13 cellular contexts compared by ENCODE assay signal in the genomic region with DNA sequence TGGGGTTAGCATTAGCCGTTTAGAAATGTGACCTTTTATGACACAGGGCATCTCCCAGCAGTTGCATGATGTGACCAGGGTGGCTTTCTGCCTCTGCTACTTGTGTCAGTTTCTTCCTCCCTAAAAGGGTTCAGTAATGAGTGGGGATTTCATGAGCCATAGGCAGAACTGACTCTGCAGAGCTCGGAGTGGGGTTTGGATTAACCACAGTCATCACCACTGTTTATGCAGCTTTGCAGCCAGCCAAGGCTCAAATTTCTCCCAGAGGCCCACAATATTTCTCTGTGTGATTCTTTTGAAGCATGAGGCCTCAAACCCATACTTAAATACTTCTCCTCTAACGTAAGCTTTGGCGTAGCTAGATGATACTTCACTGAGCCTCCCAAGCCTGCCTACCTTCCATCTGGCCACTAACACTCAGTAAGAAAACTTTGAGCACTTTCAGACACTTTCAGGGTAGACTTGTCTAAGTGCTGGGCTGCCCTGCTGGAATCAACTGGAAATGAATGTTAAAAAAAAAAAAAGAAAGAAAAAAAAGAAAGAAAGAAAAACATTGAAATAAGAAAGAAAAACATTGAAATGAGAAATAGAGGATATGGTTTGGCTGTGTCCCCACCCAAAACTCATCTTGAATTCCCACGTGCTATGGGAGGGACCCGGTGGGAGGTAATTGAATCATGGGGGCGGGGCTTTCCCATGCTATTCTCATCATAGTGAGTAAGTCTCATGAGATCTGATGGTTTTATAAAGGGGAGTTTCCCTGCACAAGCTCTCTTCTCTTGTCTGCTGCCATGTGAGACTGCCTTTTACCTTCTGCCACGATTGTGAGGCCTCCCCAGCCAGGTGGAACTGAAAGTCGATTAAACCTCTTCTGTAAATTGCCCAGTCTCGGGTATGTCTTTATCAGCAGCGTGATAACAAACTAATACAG. TPM values are rescaled to one million over a fixed set of nuclear protein-coding genes. Genes with fewer than 3 reads are reported as not detected.
DNase-seq lines count a peak whose midpoint lies in the region; ATAC-seq, FAIRE-seq and TF ChIP-seq lines count a peak whose summit lies in the region.
"Had no signal": no experiment of that assay in that cellular context is flagged by ENCODE, and none has a peak within 500 bp of the region (broad histone marks: within the 10 kb centered on the region; RNA-seq: fewer than 3 reads in every experiment).

No MANE protein-coding gene starts in this region.

- no peaks in the 10 kb centered on the region for H3K27me3 ChIP-seq in rectal smooth muscle tissue (ENCODE audit: control insufficient read depth, insufficient read depth, low read length)

- no peak overlapping the region for H3K4me3 ChIP-seq in fibroblast of mammary gland (ENCODE audit: control insufficient read depth, low read depth, low read length)
- no peak overlapping the region for H3K4me3 ChIP-seq in rectal smooth muscle tissue (ENCODE audit: low read length)

- no peak for ATAC-seq in GM21381 (IDR thresholded peaks at IDR 0.05; ENCODE audit: unreplicated experiment)
- ATAC-seq: natural killer cell had no signal

- peaks cover 24% of the 10 kb centered on the region for H3K4me1 ChIP-seq in rectal smooth muscle tissue (ENCODE audit: control insufficient read depth, insufficient read depth, low read length)

- peak overlapping the region; percentile 57 for H3K27ac ChIP-seq in rectal smooth muscle tissue (ENCODE audit: low read depth, low read length)

- TF ChIP-seq POLR2A in GM12891 (IDR thresholded peaks at IDR 0.05; ENCODE audit: low read depth, low read length), result no peak

- TF ChIP-seq CTCF in fibroblast of mammary gland (conservative IDR thresholded peaks at IDR 0.05; ENCODE audit: control insufficient read depth, insufficient read depth, low read depth, low read length), result no peak

- FAIRE-seq in GM12891 (lab: Jason Lieb, UNC), result no peak
- FAIRE-seq: frontal cortex had no signal

- DNase-seq in AG20443 (ENCODE audit: low spot score) (peak; percentile 60), NCI-H2107 treated with DMSO at 0.1 percent for 48 hours (lab: John Stamatoyannopoulos, UW; ENCODE audit: unreplicated experiment) (peak; percentile 80), fibroblast of mammary gland (ENCODE audit: low read depth) (peak; percentile 92), NCI-H748 (lab: John Stamatoyannopoulos, UW; ENCODE audit: unreplicated experiment) (no peak), GM12891 (ENCODE audit: insufficient read length, low spot score) (no peak), glomerular visceral epithelial cell (ENCODE audit: extremely low spot score) (no peak)
- DNase-seq: activated effector memory CD4-positive, alpha-beta T cell treated with anti-CD3 and anti-CD28 coated beads, Interleukin-2, amount 50 U/mL, for 16 hours; DMS153; natural killer cell; NCI-H510A treated with DMSO at 0.1 percent for 48 hours had no signal

- H3K9ac ChIP-seq in rectal smooth muscle tissue (ENCODE audit: low read length), result no peak overlapping the region

- H3K36me3 ChIP-seq in rectal smooth muscle tissue (ENCODE audit: control insufficient read depth, insufficient read depth, low read length), result no peaks in the 10 kb centered on the region

TF ChIP-seq in GM12891, 5 proteins besides CTCF, POLR2A, EP300 and RAD21:
- no peak for TF ChIP-seq POLR2AphosphoS5 (IDR thresholded peaks at IDR 0.05; ENCODE audit: low read depth, low read length)
- TF ChIP-seq POU2F2 (IDR thresholded peaks at IDR 0.05; ENCODE audit: low read depth, low read length), result no peak
- TF ChIP-seq SPI1 (IDR thresholded peaks at IDR 0.05; ENCODE audit: low read depth, low read length), result no peak
- no peak for TF ChIP-seq PAX5 (IDR thresholded peaks at IDR 0.05; ENCODE audit: insufficient read depth, low read length, severe bottlenecking)
- no peak for TF ChIP-seq TAF1 (IDR thresholded peaks at IDR 0.05; ENCODE audit: low read depth, low read length)
TF ChIP-seq in GM12891: peak in this region for 0.

RNA-seq across cellular contexts. Expression of gene LAPTM4A, which starts 11.5 kb away (rescaled TPM):
- 38.9 TPM for polyA plus RNA-seq in GM12891 (2012; ENCODE audit: low read depth, missing spikeins)

RNA-seq across cellular contexts. Expression of gene MATN3, which starts 50.4 kb away (rescaled TPM):
- polyA plus RNA-seq in GM12891 (2012; ENCODE audit: low read depth, missing spikeins), result not detected

Comparison
In these comparisons a context has a peak if more than half of its experiments do, and no peak if none do; other contexts are left out.
1. DNase-seq: peak in AG20443 (single experiment), NCI-H2107 treated with DMSO at 0.1 percent for 48 hours (single experiment) and fibroblast of mammary gland (single experiment); none in NCI-H748 (single experiment), GM12891 (single experiment) and glomerular visceral epithelial cell (single experiment).